In genomic region chr15:38873151-38873550, GRCh38 we compare ENCODE assay signal across 1 cellular context.
A peak's percentile ranks its signal among the peaks of the same experiment; 100 is the strongest.
TF ChIP-seq lines count a peak whose summit lies in the region.

No MANE protein-coding gene starts in this region.

TF ChIP-seq in HepG2, 621 proteins besides CTCF, POLR2A, EP300 and RAD21 (continued from another document and continues in another):
- TF ChIP-seq ARID5B (CRISPR knock-in tag; IDR thresholded peaks at IDR 0.05) (peak; percentile 69), TBX2 (CRISPR knock-in tag; IDR thresholded peaks at IDR 0.05; ENCODE audit: borderline replicate concordance) (peak; percentile 39; the same call in 1 of the 2 replicates), ZNF562 (CRISPR knock-in tag; IDR thresholded peaks at IDR 0.05; ENCODE audit: borderline replicate concordance) (no peak), NCOA2 (CRISPR knock-in tag; IDR thresholded peaks at IDR 0.05) (0 out of 2 replicates have a peak, but pooled peaks have one; percentile 38), PAXIP1 (CRISPR knock-in tag; conservative IDR thresholded peaks at IDR 0.05) (peak; percentile 38; the same call in 1 of the 2 replicates), SOX5 (CRISPR knock-in tag; IDR thresholded peaks at IDR 0.05; ENCODE audit: borderline replicate concordance) (0 out of 2 replicates have a peak, but pooled peaks have one; percentile 19), CREB3 (CRISPR knock-in tag; IDR thresholded peaks at IDR 0.05) (no peak), KLF11 (CRISPR knock-in tag; IDR thresholded peaks at IDR 0.05) (no peak), NR2F1 (CRISPR knock-in tag; IDR thresholded peaks at IDR 0.05) (peak in 1 of 2 experiments; percentile 54; a peak in 2 of 4 replicates), MIXL1 (CRISPR knock-in tag; IDR thresholded peaks at IDR 0.05) (0 out of 2 replicates have a peak, but pooled peaks have one; percentile 18), ZNF512B (CRISPR knock-in tag; IDR thresholded peaks at IDR 0.05; ENCODE audit: borderline replicate concordance) (no peak), NFYC (CRISPR knock-in tag; IDR thresholded peaks at IDR 0.05) (no peak), NR2F6 (IDR thresholded peaks at IDR 0.05) (0 out of 2 replicates have a peak, but pooled peaks have one; percentile 18), NR2F6 (CRISPR knock-in tag; IDR thresholded peaks at IDR 0.05) (peak; percentile 7; the same call in 1 of the 2 replicates), FOXP4 (CRISPR knock-in tag; IDR thresholded peaks at IDR 0.05) (peak; percentile 90), MEIS1 (CRISPR knock-in tag; IDR thresholded peaks at IDR 0.05; ENCODE audit: borderline replicate concordance) (no peak), SOX13 (IDR thresholded peaks at IDR 0.05) (no peak), SOX13 (CRISPR knock-in tag; conservative IDR thresholded peaks at IDR 0.05 in 1 of 2, IDR thresholded peaks at IDR 0.05 in 1 of 2) (peak in 1 of 2 experiments; percentile 44; a peak in 1 of 4 replicates), PAF1 (CRISPR knock-in tag; IDR thresholded peaks at IDR 0.05) (no peak), HHEX (CRISPR knock-in tag; IDR thresholded peaks at IDR 0.05) (peak; percentile 21; the same call in 1 of the 2 replicates), PPARG (CRISPR knock-in tag; conservative IDR thresholded peaks at IDR 0.05) (no peak), SKIL (CRISPR knock-in tag; IDR thresholded peaks at IDR 0.05; ENCODE audit: borderline replicate concordance) (0 out of 2 replicates have a peak, but pooled peaks have one; percentile 17), SRSF9 (IDR thresholded peaks at IDR 0.05; ENCODE audit: borderline replicate concordance, insufficient read depth, low read depth, low read length, poor library complexity, severe bottlenecking) (no peak), FOXK1 (CRISPR knock-in tag; IDR thresholded peaks at IDR 0.05; ENCODE audit: borderline replicate concordance, low read depth) (peak; percentile 49; the same call in 1 of the 2 replicates), HNF1A (IDR thresholded peaks at IDR 0.05; ENCODE audit: low read depth) (no peak), HNF1A (CRISPR knock-in tag; IDR thresholded peaks at IDR 0.05; ENCODE audit: borderline replicate concordance) (peak; percentile 38; the same call in 1 of the 2 replicates), DNMT3B (CRISPR knock-in tag; conservative IDR thresholded peaks at IDR 0.05) (no peak), ZFP62 (CRISPR knock-in tag; IDR thresholded peaks at IDR 0.05) (no peak), FOXO1 (CRISPR knock-in tag; IDR thresholded peaks at IDR 0.05) (0 out of 2 replicates have a peak, but pooled peaks have one; percentile 17), PHF21A (CRISPR knock-in tag; IDR thresholded peaks at IDR 0.05) (0 out of 2 replicates have a peak, but pooled peaks have one; percentile 20), HNRNPLL (IDR thresholded peaks at IDR 0.05; ENCODE audit: low read depth, low read length, poor library complexity, severe bottlenecking) (no peak)
